Comparison of ENCODE assay signal across 8 cellular contexts in the genomic region with DNA sequence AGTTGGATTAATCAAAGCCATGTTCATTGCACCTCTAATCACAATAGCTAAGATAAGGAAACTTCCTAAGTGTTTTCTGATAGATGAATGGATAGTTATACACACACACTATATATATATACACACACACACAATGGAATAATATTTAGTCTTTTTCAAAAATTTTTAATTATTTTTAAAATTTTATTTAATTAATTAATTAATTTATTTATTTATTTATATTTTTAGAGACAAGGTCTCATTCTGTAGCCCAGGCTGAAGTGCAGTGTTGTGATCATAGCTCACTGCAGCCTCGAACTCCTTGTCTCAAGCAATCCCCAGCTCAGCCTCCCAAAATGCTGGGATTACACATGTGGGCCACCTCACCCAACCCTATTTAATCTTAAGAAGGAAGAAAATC.
"Had no signal": no experiment of that assay in that cellular context is flagged by ENCODE, and none has a peak within 500 bp of the region (broad histone marks: within the 10 kb centered on the region; RNA-seq: fewer than 3 reads in every experiment).

No MANE protein-coding gene starts in this region.

- H3K9me3 ChIP-seq: HAP-1 had no signal

- FAIRE-seq: H1, H54, HTR-8/SVneo had no signal

- H3K27ac Mint-ChIP-seq: GM23338, IgD-negative memory B cell had no signal

- ATAC-seq: GM23338, HCT116 had no signal

- H3K4me1 Mint-ChIP-seq: IgD-negative memory B cell had no signal

- H3K36me3 ChIP-seq: HAP-1 had no signal

- H3K4me2 ChIP-seq: GM23338 had no signal

- DNase-seq: KBM-7 had no signal

- H3K4me3 ChIP-seq: GM23338, HAP-1 had no signal

- H3K9me3 Mint-ChIP-seq: GM23338 had no signal

- H2AFZ ChIP-seq: GM23338 had no signal

- H3K4me3 Mint-ChIP-seq: GM23338, IgD-negative memory B cell had no signal
